ENCODE assay signal across 12 cellular contexts in genomic region chr11:70522613-70523311, GRCh38.
DNase-seq lines count a peak whose midpoint lies in the region; ATAC-seq, FAIRE-seq and TF ChIP-seq lines count a peak whose summit lies in the region.
"Had no signal": no experiment of that assay in that cellular context is flagged by ENCODE, and none has a peak within 500 bp of the region (broad histone marks: within the 10 kb centered on the region; RNA-seq: fewer than 3 reads in every experiment).

No MANE protein-coding gene starts in this region.

- H3K27ac ChIP-seq in right lobe of liver, result no peak overlapping the region
- no peak overlapping the region for H3K27ac ChIP-seq in HepG2 (ENCODE audit: extremely low read length, insufficient read depth, low read length)
- H3K27ac ChIP-seq: breast epithelium had no signal

- WGBS in right lobe of liver (ENCODE audit: insufficient coverage, low coverage, low lambda C conversion rate, missing lambda C conversion rate), result 83% methylated on average over 5 of the region's 25 CpGs
- WGBS in HepG2 (ENCODE audit: low lambda C conversion rate), result 86% methylated on average over 14 of the region's 25 CpGs

- in situ Hi-C loops in HepG2 (cut with HindIII; ENCODE audit: extremely low pct_ligation_motif_present, low pct_unique_long_range_greater_than_20kb) (no loop called here), KBM-7 (cut with MboI; ENCODE audit: low pct_unique_long_range_greater_than_20kb, low sequenced_read_pairs) (no loop called here)

- no peaks in the 10 kb centered on the region for H3K4me1 Mint-ChIP-seq in osteocyte (ENCODE audit: unreplicated experiment)
- H3K4me1 Mint-ChIP-seq: activated CD8-positive, alpha-beta memory T cell treated with anti-CD3 and anti-CD28 coated beads, Interleukin-2, amount 10 ng/mL, durations not matched to agents 7 days and 5 days had no signal

- H3K27me3 ChIP-seq in right lobe of liver, result no peaks in the 10 kb centered on the region
- H3K27me3 ChIP-seq in HepG2 (ENCODE audit: control insufficient read depth in 1 of 2, insufficient read depth in 2 of 2, low read length in 2 of 2), result no peaks in the 10 kb centered on the region
- H3K27me3 ChIP-seq: breast epithelium had no signal

- DNase-seq in right lobe of liver, result peak in 2 of 3 donors; percentile 14 to 34
- no peak for DNase-seq in HepG2 (ENCODE audit: low spot score)
- DNase-seq in NCI-H524 treated with DMSO at 0.1 percent for 48 hours (lab: John Stamatoyannopoulos, UW), result peak; percentile 64
- DNase-seq in iPS-NIHi11 (ENCODE audit: low spot score), result peak; percentile 50
- DNase-seq in KBM-7, result no peak
- no peak for DNase-seq in foreskin fibroblast
- DNase-seq in osteocyte (ENCODE audit: extremely low spot score, unreplicated experiment), result no peak
- DNase-seq: activated CD8-positive, alpha-beta memory T cell treated with anti-CD3 and anti-CD28 coated beads, Interleukin-2, amount 10 ng/mL, durations not matched to agents 7 days and 5 days; stimulated activated CD4-positive, alpha-beta T cell treated with anti-CD3 and anti-CD28 coated beads, Interleukin-12 subunit alpha, Interleukin-12 subunit beta, amount 100 ng/mL, for 4 hours had no signal

- no peaks in the 10 kb centered on the region for H3K4me1 ChIP-seq in right lobe of liver
- no peaks in the 10 kb centered on the region for H3K4me1 ChIP-seq in HepG2 (ENCODE audit: insufficient read depth, low read length)
- H3K4me1 ChIP-seq: breast epithelium had no signal

- H3K4me3 Mint-ChIP-seq in osteocyte (ENCODE audit: unreplicated experiment), result no peak overlapping the region
- H3K4me3 Mint-ChIP-seq: activated CD8-positive, alpha-beta memory T cell treated with anti-CD3 and anti-CD28 coated beads, Interleukin-2, amount 10 ng/mL, durations not matched to agents 7 days and 5 days; stimulated activated naive CD8-positive, alpha-beta T cell treated with anti-CD3 and anti-CD28 coated beads, Interleukin-15, Interleukin-2, amounts not matched to agents 100 ng/mL and 50 ng/mL, for 24 hours had no signal

- CTCF ChIA-PET in HepG2 (lab: Yijun Ruan, JAX; ENCODE audit: low intra/inter-chr PET ratio, low total read pairs), result no interaction called here

- no peak for TF ChIP-seq CTCF in right lobe of liver (IDR thresholded peaks at IDR 0.05)
- TF ChIP-seq CTCF in HepG2 (CRISPR knock-in tag; IDR thresholded peaks at IDR 0.05), result no peak
- TF ChIP-seq CTCF in foreskin fibroblast (IDR thresholded peaks at IDR 0.05; ENCODE audit: low read depth, low read length), result no peak
- no peak for TF ChIP-seq CTCF in osteocyte (IDR thresholded peaks at IDR 0.05)

- no peak for TF ChIP-seq RAD21 in HepG2 (CRISPR knock-in tag; IDR thresholded peaks at IDR 0.05)

- POLR2A ChIA-PET in HepG2 (lab: Yijun Ruan, JAX), result no interaction called here

- H3K36me3 ChIP-seq in right lobe of liver (no peaks in the 10 kb centered on the region), HepG2 (replicated peaks in 1 of 2; ENCODE audit: control insufficient read depth in 1 of 2, insufficient read depth in 2 of 2, low read length in 2 of 2) (no peaks in the 10 kb centered on the region)
- H3K36me3 ChIP-seq: breast epithelium had no signal

- BruUV-seq in HepG2 (replicated peaks; lab: Mats Ljungman, UMichigan), result no TSS peak

- no peaks in the 10 kb centered on the region for H3K9me3 ChIP-seq in right lobe of liver
- H3K9me3 ChIP-seq in HepG2 (ENCODE audit: low read length), result no peaks in the 10 kb centered on the region
- H3K9me3 ChIP-seq: breast epithelium had no signal

- H3K36me3 Mint-ChIP-seq in osteocyte (ENCODE audit: unreplicated experiment), result no peaks in the 10 kb centered on the region
- H3K36me3 Mint-ChIP-seq: activated CD8-positive, alpha-beta memory T cell treated with anti-CD3 and anti-CD28 coated beads, Interleukin-2, amount 10 ng/mL, durations not matched to agents 7 days and 5 days had no signal

- peaks cover 25% of the 10 kb centered on the region for H3K27me3 Mint-ChIP-seq in osteocyte (ENCODE audit: unreplicated experiment)

- H3K4me3 ChIP-seq in right lobe of liver (no peak overlapping the region), HepG2 (replicated peaks in 1 of 3; ENCODE audit: insufficient read depth in 1 of 3, low read depth in 2 of 3, low read length in 3 of 3) (no peak overlapping the region), foreskin fibroblast (ENCODE audit: low read depth in 1 of 2, low read length in 2 of 2) (no peak overlapping the region)
- H3K4me3 ChIP-seq: breast epithelium had no signal

- peaks cover 12% of the 10 kb centered on the region; the same call in 1 of the 2 replicates for H4K20me1 ChIP-seq in HepG2 (ENCODE audit: insufficient read depth, low read length)

- TF ChIP-seq POLR2A in right lobe of liver (IDR thresholded peaks at IDR 0.05), result no peak
- no peak for TF ChIP-seq POLR2A in HepG2 (IDR thresholded peaks at IDR 0.05; ENCODE audit: insufficient read depth in 1 of 2, low read depth in 2 of 2, low read length in 2 of 2)

- H3K79me2 ChIP-seq in HepG2 (ENCODE audit: insufficient read depth, low read length), result no peaks in the 10 kb centered on the region

- no peak for FAIRE-seq in HepG2 (lab: Jason Lieb, UNC)

- TF ChIP-seq EP300 in HepG2 (IDR thresholded peaks at IDR 0.05; ENCODE audit: low read depth in 2 of 2, low read length in 2 of 2), result no peak
- TF ChIP-seq EP300 in HepG2 (CRISPR knock-in tag; IDR thresholded peaks at IDR 0.05; ENCODE audit: borderline replicate concordance), result no peak

- no peak overlapping the region for H3K9ac ChIP-seq in HepG2 (ENCODE audit: insufficient read depth, low read depth, low read length)

- H2AFZ ChIP-seq in HepG2 (ENCODE audit: low read length), result no peak overlapping the region

- intact Hi-C loops in right lobe of liver (cut with DNase I) (no loop called here), HepG2 (cut with micrococcal nuclease; ENCODE audit: unreplicated experiment) (no loop called here)

- no peaks in the 10 kb centered on the region for H3K9me3 Mint-ChIP-seq in osteocyte (ENCODE audit: unreplicated experiment)
- H3K9me3 Mint-ChIP-seq: stimulated activated naive CD8-positive, alpha-beta T cell treated with anti-CD3 and anti-CD28 coated beads, Interleukin-15, Interleukin-2, amounts not matched to agents 100 ng/mL and 50 ng/mL, for 24 hours had no signal

- H3K4me2 ChIP-seq in HepG2 (ENCODE audit: low read depth, low read length), result no peak overlapping the region

- H3K27ac Mint-ChIP-seq in osteocyte (ENCODE audit: unreplicated experiment), result no peak overlapping the region
- H3K27ac Mint-ChIP-seq: activated CD8-positive, alpha-beta memory T cell treated with anti-CD3 and anti-CD28 coated beads, Interleukin-2, amount 10 ng/mL, durations not matched to agents 7 days and 5 days; stimulated activated naive CD8-positive, alpha-beta T cell treated with anti-CD3 and anti-CD28 coated beads, Interleukin-15, Interleukin-2, amounts not matched to agents 100 ng/mL and 50 ng/mL, for 24 hours had no signal

- ATAC-seq in right lobe of liver (no peak), HepG2 (no peak), HG03045 (IDR thresholded peaks at IDR 0.05; ENCODE audit: unreplicated experiment) (no peak)
- ATAC-seq: activated CD8-positive, alpha-beta memory T cell treated with anti-CD3 and anti-CD28 coated beads, Interleukin-2, amount 10 ng/mL, durations not matched to agents 7 days and 5 days had no signal

TF ChIP-seq in HepG2, 621 proteins besides CTCF, POLR2A, EP300 and RAD21:
- TF ChIP-seq MAFK (conservative IDR thresholded peaks at IDR 0.05 in 1 of 2, IDR thresholded peaks at IDR 0.05 in 1 of 2; ENCODE audit: low read length in 2 of 2), result no peak
- no peak for TF ChIP-seq GMEB2 (CRISPR knock-in tag; IDR thresholded peaks at IDR 0.05; ENCODE audit: low read depth)

Comparison
In these comparisons a context has a peak if more than half of its experiments do, and no peak if none do; other contexts are left out.
1. DNase-seq: peak in right lobe of liver (2 of 3), NCI-H524 treated with DMSO at 0.1 percent for 48 hours (single experiment) and iPS-NIHi11 (single experiment); none in HepG2 (single experiment), KBM-7 (single experiment), foreskin fibroblast (0 of 2) and osteocyte (single experiment).